ENCODE assay signal across 8 cellular contexts in the genomic region with DNA sequence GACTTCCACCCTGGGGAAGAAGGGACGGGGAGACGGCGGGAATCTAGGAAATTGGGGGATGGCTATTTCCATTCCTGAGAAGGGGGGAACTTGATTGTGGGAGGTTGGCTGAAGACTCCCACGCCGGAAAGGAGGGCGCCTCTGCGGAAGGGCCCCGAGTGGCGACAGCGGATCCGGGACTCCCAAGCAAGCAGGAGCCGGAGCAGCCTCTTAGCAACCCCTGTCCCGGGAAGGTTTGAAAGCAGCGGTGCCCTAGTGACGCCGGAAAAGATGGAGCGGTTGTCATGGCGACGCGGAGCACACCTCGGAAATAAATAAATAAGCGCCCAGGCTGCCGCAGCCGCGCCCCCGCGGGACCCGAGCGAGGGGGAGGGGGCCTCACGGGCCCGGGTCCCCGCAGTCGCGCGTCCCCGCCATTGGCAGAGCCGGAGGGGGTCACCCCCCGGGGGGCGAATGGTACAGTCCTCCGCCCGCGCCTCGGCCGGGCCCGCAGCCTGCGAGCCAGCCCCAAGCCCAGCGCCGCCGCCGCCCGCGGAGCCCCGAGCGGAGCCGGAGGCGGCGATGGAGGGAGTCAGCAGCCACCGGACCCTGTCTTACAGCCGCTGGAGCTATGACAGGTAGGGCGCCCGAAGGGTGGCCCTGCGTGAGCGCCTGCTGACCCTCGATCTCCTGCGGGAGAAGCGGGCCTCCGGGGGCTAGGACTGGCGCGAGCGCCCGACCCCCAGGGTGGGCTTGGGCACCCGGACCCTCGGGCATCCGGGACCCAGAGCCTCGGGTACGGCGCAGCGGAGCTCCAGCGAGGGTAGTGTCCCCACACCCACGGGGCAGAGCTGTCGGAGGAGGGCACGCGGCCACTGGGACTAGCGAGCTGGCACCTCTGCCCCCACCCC. TPM values are rescaled to one million over a fixed set of nuclear protein-coding genes. Genes with fewer than 3 reads are reported as not detected.
DNase-seq lines count a peak whose midpoint lies in the region; ATAC-seq and TF ChIP-seq lines count a peak whose summit lies in the region.

No MANE protein-coding gene starts in this region.

- H3K27ac ChIP-seq in cardiac muscle cell = no peak overlapping the region
- H3K27ac ChIP-seq in temporal lobe (ENCODE audit: low read depth, low read length) = peak overlapping the region; percentile 84

- peaks cover 74% of the 10 kb centered on the region for H3K27me3 ChIP-seq in cardiac muscle cell

- no peaks in the 10 kb centered on the region for H3K36me3 Mint-ChIP-seq in activated naive CD8-positive, alpha-beta T cell treated with anti-CD3 and anti-CD28 coated beads, Interleukin-2, amount 10 ng/mL, durations not matched to agents 7 days and 5 days

- H3K4me1 Mint-ChIP-seq in activated naive CD8-positive, alpha-beta T cell treated with anti-CD3 and anti-CD28 coated beads, Interleukin-2, amount 10 ng/mL, durations not matched to agents 7 days and 5 days = peaks cover 11% of the 10 kb centered on the region

- H3K4me3 ChIP-seq in cardiac muscle cell = peak overlapping the region; percentile 44

- TF ChIP-seq CTCF in cardiac muscle cell (IDR thresholded peaks at IDR 0.05; ENCODE audit: low read depth, low read length) = no peak
- TF ChIP-seq CTCF in omental fat pad (IDR thresholded peaks at IDR 0.05) = no peak

- peak; percentile 72 for ATAC-seq in activated naive CD8-positive, alpha-beta T cell treated with anti-CD3 and anti-CD28 coated beads, Interleukin-2, amount 10 ng/mL, durations not matched to agents 7 days and 5 days (ENCODE audit: low read depth)
- peak; percentile 46 for ATAC-seq in omental fat pad (ENCODE audit: low FRiP score)

- DNase-seq in NK-92 (lab: John Stamatoyannopoulos, UW; ENCODE audit: unreplicated experiment) (peak; percentile 5), SK-N-DZ (ENCODE audit: low spot score) (peak; percentile 64), cardiac muscle cell (ENCODE audit: low read depth in 1 of 2, low spot score in 1 of 2) (peak; percentile 69 to 81), omental fat pad (ENCODE audit: low spot score) (peak; percentile 54), UCSD-AML1 (lab: John Stamatoyannopoulos, UW; ENCODE audit: unreplicated experiment) (no peak)
- DNase-seq in NK-92 treated with Interleukin-12 subunit alpha and Interleukin-12 subunit beta, amount 100 ng/mL, for 24 hours (lab: John Stamatoyannopoulos, UW) = no peak
- DNase-seq in activated naive CD8-positive, alpha-beta T cell treated with anti-CD3 and anti-CD28 coated beads, Interleukin-2, amount 10 ng/mL, durations not matched to agents 7 days and 5 days = peak; percentile 67

- peak overlapping the region; percentile 26 for H3K27ac Mint-ChIP-seq in activated naive CD8-positive, alpha-beta T cell treated with anti-CD3 and anti-CD28 coated beads, Interleukin-2, amount 10 ng/mL, durations not matched to agents 7 days and 5 days

- peak overlapping the region; percentile 74 for H3K4me3 Mint-ChIP-seq in activated naive CD8-positive, alpha-beta T cell treated with anti-CD3 and anti-CD28 coated beads, Interleukin-2, amount 10 ng/mL, durations not matched to agents 7 days and 5 days

- no peaks in the 10 kb centered on the region for H3K9me3 Mint-ChIP-seq in activated naive CD8-positive, alpha-beta T cell treated with anti-CD3 and anti-CD28 coated beads, Interleukin-2, amount 10 ng/mL, durations not matched to agents 7 days and 5 days

- H3K36me3 ChIP-seq in cardiac muscle cell = no peaks in the 10 kb centered on the region

- H3K4me1 ChIP-seq in cardiac muscle cell (ENCODE audit: low read depth) = no peaks in the 10 kb centered on the region

- POLR2A ChIA-PET in activated naive CD8-positive, alpha-beta T cell treated with anti-CD3 and anti-CD28 coated beads, Interleukin-2, amount 10 ng/mL, durations not matched to agents 7 days and 5 days (lab: Charles Lee) = no interaction called here

- peaks cover 40% of the 10 kb centered on the region for H3K27me3 Mint-ChIP-seq in activated naive CD8-positive, alpha-beta T cell treated with anti-CD3 and anti-CD28 coated beads, Interleukin-2, amount 10 ng/mL, durations not matched to agents 7 days and 5 days

- H3K9me3 ChIP-seq in cardiac muscle cell (ENCODE audit: low read depth) = no peaks in the 10 kb centered on the region

RNA-seq across cellular contexts. Expression of gene EIF3F, which starts 31.9 kb away (rescaled TPM):
- polyA plus RNA-seq in SK-N-DZ (2014; cell fraction: cytosol; rRNA removed) = 348 and 349 TPM in 2 replicates
- 185 and 339 TPM in 2 replicates for polyA plus RNA-seq in SK-N-DZ (2014; cell fraction: nucleus; rRNA removed)
- total RNA-seq in activated naive CD8-positive, alpha-beta T cell treated with anti-CD3 and anti-CD28 coated beads, Interleukin-2, amount 10 ng/mL, durations not matched to agents 7 days and 5 days = 100 to 1,000 TPM; 226 to 233 TPM
- total RNA-seq in cardiac muscle cell (271 and 306 TPM in 2 replicates), omental fat pad (100 to 1,000 TPM; 140 to 157 (median 154) TPM), temporal lobe (88.0 TPM)
- 150 and 215 TPM in 2 replicates for polyA plus RNA-seq in cardiac muscle cell

RNA-seq across cellular contexts. Expression of gene NLRP10, which starts 53.7 kb away (rescaled TPM):
- not detected in 2 replicates for polyA plus RNA-seq in SK-N-DZ (2014; cell fraction: cytosol; rRNA removed)
- not detected in 2 replicates for polyA plus RNA-seq in SK-N-DZ (2014; cell fraction: nucleus; rRNA removed)
- not detected for total RNA-seq in activated naive CD8-positive, alpha-beta T cell treated with anti-CD3 and anti-CD28 coated beads, Interleukin-2, amount 10 ng/mL, durations not matched to agents 7 days and 5 days
- total RNA-seq in cardiac muscle cell = not detected in 2 replicates
- not detected in 2 replicates for polyA plus RNA-seq in cardiac muscle cell
- total RNA-seq in omental fat pad = not detected
- total RNA-seq in temporal lobe = not detected

Comparison
In these comparisons a context has a peak if more than half of its experiments do, and no peak if none do; other contexts are left out.
1. DNase-seq: peak in NK-92 (single experiment), SK-N-DZ (single experiment), activated naive CD8-positive, alpha-beta T cell treated with anti-CD3 and anti-CD28 coated beads, Interleukin-2, amount 10 ng/mL, durations not matched to agents 7 days and 5 days (single experiment), cardiac muscle cell (2 of 2) and omental fat pad (single experiment); none in NK-92 treated with Interleukin-12 subunit alpha and Interleukin-12 subunit beta, amount 100 ng/mL, for 24 hours (single experiment) and UCSD-AML1 (single experiment).